18 cellular contexts compared by ENCODE assay signal in genomic region chr18:55105873-55106272, GRCh38.
DNase-seq lines count a peak whose midpoint lies in the region; ATAC-seq and TF ChIP-seq lines count a peak whose summit lies in the region.
"Had no signal": no experiment of that assay in that cellular context is flagged by ENCODE, and none has a peak within 500 bp of the region (broad histone marks: within the 10 kb centered on the region; RNA-seq: fewer than 3 reads in every experiment).

No MANE protein-coding gene starts in this region.

- WGBS in psoas muscle, 3 donors, result 87 to 90% (median 88%) methylated on average over 2 of the region's 2 CpGs

- peak overlapping the region; percentile 78 for H3K4me2 ChIP-seq in OCI-LY3 (ENCODE audit: low read length)

- H3K27ac Mint-ChIP-seq in memory B cell, result peak overlapping the region; percentile 97
- H3K27ac Mint-ChIP-seq in stimulated activated naive B cell treated with anti-CD40 and anti-IgM and Interleukin-4, amounts not matched to agents 10 μg/mL and 1 μg/mL and 100 μg/mL, for 72 hours, result no peak overlapping the region
- H3K27ac Mint-ChIP-seq: CD4-positive, alpha-beta T cell; HFFc6 had no signal

- TF ChIP-seq CTCF in OCI-LY3 (IDR thresholded peaks at IDR 0.05; ENCODE audit: low read depth, low read length) (no peak), psoas muscle (IDR thresholded peaks at IDR 0.05) (no peak)

- intact Hi-C loops in psoas muscle (cut with DNase I), result loop anchor here in 1 of 2 donors (10.0 kb wide), 1 partner anchor 1469 kb away; no protein-coding TSS in a partner anchor

- H3K36me3 Mint-ChIP-seq in memory B cell, result peaks cover 1% of the 10 kb centered on the region
- peaks cover 0 to 6% of the 10 kb centered on the region in 2 donors for H3K36me3 Mint-ChIP-seq in stimulated activated naive B cell treated with anti-CD40 and anti-IgM and Interleukin-4, amounts not matched to agents 10 μg/mL and 1 μg/mL and 100 μg/mL, for 72 hours

- H3K9me3 ChIP-seq in OCI-LY3 (ENCODE audit: insufficient read depth, low read length) (no peaks in the 10 kb centered on the region; the same call in 1 of the 2 replicates), psoas muscle (no peaks in the 10 kb centered on the region)

- peaks cover 1% of the 10 kb centered on the region for H3K9me3 Mint-ChIP-seq in memory B cell
- H3K9me3 Mint-ChIP-seq in stimulated activated naive B cell treated with anti-CD40 and anti-IgM and Interleukin-4, amounts not matched to agents 10 μg/mL and 1 μg/mL and 100 μg/mL, for 72 hours, result peaks cover 4 to 5% of the 10 kb centered on the region in 2 donors
- H3K9me3 Mint-ChIP-seq: CD4-positive, alpha-beta T cell; HFFc6 had no signal

- peaks cover 77% of the 10 kb centered on the region for H3K4me1 ChIP-seq in OCI-LY3 (ENCODE audit: low read length)
- no peaks in the 10 kb centered on the region for H3K4me1 ChIP-seq in psoas muscle

- peak overlapping the region; percentile 56 for H3K4me3 Mint-ChIP-seq in memory B cell
- no peak overlapping the region for H3K4me3 Mint-ChIP-seq in stimulated activated naive B cell treated with anti-CD40 and anti-IgM and Interleukin-4, amounts not matched to agents 10 μg/mL and 1 μg/mL and 100 μg/mL, for 72 hours
- H3K4me3 Mint-ChIP-seq: CD4-positive, alpha-beta T cell; HFFc6 had no signal

- H3K27ac ChIP-seq in OCI-LY3 (ENCODE audit: low read length) (peak overlapping the region; percentile 86), psoas muscle (no peak overlapping the region)

- H3K9ac ChIP-seq in OCI-LY3 (ENCODE audit: low read length), result peak overlapping the region; percentile 75

- no peak overlapping the region for H2AFZ ChIP-seq in OCI-LY3 (ENCODE audit: low read depth, low read length)

- DNase-seq in memory B cell (ENCODE audit: low spot score in 2 of 2) (no peak), psoas muscle (no peak), NCI-H1092 treated with DMSO at 0.1 percent for 48 hours (lab: John Stamatoyannopoulos, UW) (no peak)
- DNase-seq in stimulated activated naive B cell treated with anti-CD40 and anti-IgM and Interleukin-4, amounts not matched to agents 10 μg/mL and 1 μg/mL and 100 μg/mL, for 72 hours, result no peak
- no peak for DNase-seq in stimulated activated CD4-positive, alpha-beta T cell treated with anti-CD3 and anti-CD28 coated beads, Interleukin-4, amount 100 ng/mL, for 4 hours
- DNase-seq: ACHN; C1 segment of cervical spinal cord; Calu3; CD4-positive, alpha-beta T cell; DMS79; GOT3; HCEC 1CT; HFFc6 had no signal

- H3K36me3 ChIP-seq in OCI-LY3 (replicated peaks; ENCODE audit: low read depth, low read length) (peaks cover 25% of the 10 kb centered on the region), psoas muscle (ENCODE audit: insufficient read depth in 1 of 2, low read depth in 1 of 2) (no peaks in the 10 kb centered on the region)

- H3K4me1 Mint-ChIP-seq in memory B cell, result peaks cover 25% of the 10 kb centered on the region
- peaks cover 9 to 14% of the 10 kb centered on the region in 2 donors for H3K4me1 Mint-ChIP-seq in stimulated activated naive B cell treated with anti-CD40 and anti-IgM and Interleukin-4, amounts not matched to agents 10 μg/mL and 1 μg/mL and 100 μg/mL, for 72 hours

- H3K27me3 Mint-ChIP-seq in memory B cell, result no peaks in the 10 kb centered on the region
- H3K27me3 Mint-ChIP-seq in stimulated activated naive B cell treated with anti-CD40 and anti-IgM and Interleukin-4, amounts not matched to agents 10 μg/mL and 1 μg/mL and 100 μg/mL, for 72 hours, result peaks cover 5 to 7% of the 10 kb centered on the region in 2 donors

- H3K27me3 ChIP-seq in OCI-LY3 (ENCODE audit: low read depth, low read length) (no peaks in the 10 kb centered on the region), psoas muscle (ENCODE audit: insufficient read depth in 3 of 3, low read length in 2 of 3) (no peaks in the 10 kb centered on the region)

- ATAC-seq in GM18868 (IDR thresholded peaks at IDR 0.05; ENCODE audit: unreplicated experiment), result peak; percentile 27
- peak; percentile 56 for ATAC-seq in memory B cell (ENCODE audit: low read depth)
- peak; percentile 55 to 73 for ATAC-seq in stimulated activated naive B cell treated with anti-CD40 and anti-IgM and Interleukin-4, amounts not matched to agents 10 μg/mL and 1 μg/mL and 100 μg/mL, for 72 hours (replicated peaks)
- ATAC-seq in psoas muscle, result no peak
- ATAC-seq: GM12878, HepG2, K562 had no signal

- no peaks in the 10 kb centered on the region for H4K20me1 ChIP-seq in OCI-LY3 (ENCODE audit: insufficient read depth, low read length)

- no peaks in the 10 kb centered on the region for H3K79me2 ChIP-seq in OCI-LY3 (ENCODE audit: low read length)

- H3K4me3 ChIP-seq in OCI-LY3 (ENCODE audit: low read length) (peak overlapping the region; percentile 64), psoas muscle (no peak overlapping the region)
- H3K4me3 ChIP-seq: GM12878, K562 had no signal

Comparison
In these comparisons a context has a peak if more than half of its experiments do, and no peak if none do; other contexts are left out.
1. ATAC-seq: peak in GM18868 (single experiment), memory B cell (single experiment) and stimulated activated naive B cell treated with anti-CD40 and anti-IgM and Interleukin-4, amounts not matched to agents 10 μg/mL and 1 μg/mL and 100 μg/mL, for 72 hours (2 of 2); none in psoas muscle (0 of 4).